Comparison of ENCODE assay signal across 13 cellular contexts in the genomic region with DNA sequence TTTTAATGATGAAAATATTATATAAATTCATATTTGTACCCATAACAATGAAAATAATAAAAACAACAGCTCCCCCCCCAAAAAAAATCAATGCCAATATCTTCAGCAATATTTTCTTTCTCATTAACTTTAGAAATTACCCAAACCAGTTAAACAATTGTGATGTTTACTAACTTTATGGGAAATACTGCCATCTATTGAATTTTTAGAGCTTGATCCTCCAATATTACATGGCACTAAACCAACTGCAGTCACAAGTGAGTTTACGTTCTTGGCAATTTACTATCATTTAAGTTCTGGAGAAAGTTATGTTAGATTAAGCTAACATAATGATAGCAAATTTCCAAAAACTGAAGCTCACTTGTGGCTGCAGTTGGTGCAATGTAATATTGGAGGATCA.
DNase-seq lines count a peak whose midpoint lies in the region; ATAC-seq and TF ChIP-seq lines count a peak whose summit lies in the region.
"Had no signal": no experiment of that assay in that cellular context is flagged by ENCODE, and none has a peak within 500 bp of the region (broad histone marks: within the 10 kb centered on the region; RNA-seq: fewer than 3 reads in every experiment).

No MANE protein-coding gene starts in this region.

- H3K36me3 Mint-ChIP-seq in activated CD8-positive, alpha-beta T cell treated with anti-CD3 and anti-CD28 coated beads for 36 hours (ENCODE audit: low read depth) = no peaks in the 10 kb centered on the region
- H3K36me3 Mint-ChIP-seq: immature natural killer cell had no signal

- no peak overlapping the region for H3K27ac ChIP-seq in vagina
- H3K27ac ChIP-seq: coronary artery had no signal

- TF ChIP-seq POLR2A in vagina (IDR thresholded peaks at IDR 0.05) = no peak

- H3K4me1 ChIP-seq in vagina = no peaks in the 10 kb centered on the region

- no peak for ATAC-seq in omental fat pad (ENCODE audit: low FRiP score)
- no peak for ATAC-seq in activated CD8-positive, alpha-beta T cell treated with anti-CD3 and anti-CD28 coated beads for 36 hours
- ATAC-seq: sciatic nerve had no signal

- no peak overlapping the region for H3K4me3 ChIP-seq in vagina
- H3K4me3 ChIP-seq: coronary artery had no signal

- POLR2A ChIA-PET in activated CD8-positive, alpha-beta T cell treated with anti-CD3 and anti-CD28 coated beads for 36 hours (lab: Charles Lee) = no interaction called here

- peaks cover 9% of the 10 kb centered on the region for H3K9me3 Mint-ChIP-seq in activated CD8-positive, alpha-beta T cell treated with anti-CD3 and anti-CD28 coated beads for 36 hours

- no peaks in the 10 kb centered on the region for H3K4me1 Mint-ChIP-seq in activated CD8-positive, alpha-beta T cell treated with anti-CD3 and anti-CD28 coated beads for 36 hours (ENCODE audit: low read depth)
- H3K4me1 Mint-ChIP-seq: immature natural killer cell had no signal

- no peak overlapping the region for H3K27ac Mint-ChIP-seq in activated CD8-positive, alpha-beta T cell treated with anti-CD3 and anti-CD28 coated beads for 36 hours
- H3K27ac Mint-ChIP-seq: immature natural killer cell; stimulated activated naive CD8-positive, alpha-beta T cell treated with anti-CD3 and anti-CD28 coated beads, Interleukin-15, Interleukin-2, amounts not matched to agents 100 ng/mL and 50 ng/mL, for 24 hours had no signal

- intact Hi-C loops in vagina (cut with DNase I) = no loop called here
- intact Hi-C loops in activated CD8-positive, alpha-beta T cell treated with anti-CD3 and anti-CD28 coated beads for 36 hours (cut with micrococcal nuclease) = no loop called here

- no peak overlapping the region for H3K4me3 Mint-ChIP-seq in activated CD8-positive, alpha-beta T cell treated with anti-CD3 and anti-CD28 coated beads for 36 hours
- H3K4me3 Mint-ChIP-seq: immature natural killer cell; stimulated activated naive CD8-positive, alpha-beta T cell treated with anti-CD3 and anti-CD28 coated beads, Interleukin-15, Interleukin-2, amounts not matched to agents 100 ng/mL and 50 ng/mL, for 24 hours had no signal

- no peak for TF ChIP-seq CTCF in omental fat pad (IDR thresholded peaks at IDR 0.05)
- TF ChIP-seq CTCF in vagina (IDR thresholded peaks at IDR 0.05) = no peak
- no peak for TF ChIP-seq CTCF in activated CD8-positive, alpha-beta T cell treated with anti-CD3 and anti-CD28 coated beads for 36 hours (IDR thresholded peaks at IDR 0.05)

- DNase-seq in DMS 273 treated with DMSO at 0.1 percent for 48 hours (lab: John Stamatoyannopoulos, UW) (peak; percentile 11), LoVo (ENCODE audit: low spot score) (peak; percentile 49), SK-MEL-5 (ENCODE audit: low read depth, low spot score) (peak; percentile 52), inferior parietal cortex (ENCODE audit: extremely low spot score) (peak; percentile 18), omental fat pad (ENCODE audit: low spot score) (no peak), vagina (ENCODE audit: extremely low spot score in 2 of 2) (no peak)
- no peak for DNase-seq in stimulated activated CD4-positive, alpha-beta T cell treated with anti-CD3 and anti-CD28 coated beads, Interleukin-4, amount 100 ng/mL, for 1 hour
- no peak for DNase-seq in activated CD8-positive, alpha-beta T cell treated with anti-CD3 and anti-CD28 coated beads for 36 hours
- DNase-seq: immature natural killer cell, NCI-H226 had no signal

- H3K27me3 ChIP-seq in vagina = no peaks in the 10 kb centered on the region

- CTCF ChIA-PET in activated CD8-positive, alpha-beta T cell treated with anti-CD3 and anti-CD28 coated beads for 36 hours (lab: Charles Lee) = no interaction called here

- in situ Hi-C loops in SK-MEL-5 (cut with HindIII; ENCODE audit: low pct_unique_long_range_greater_than_20kb, low sequenced_read_pairs) = no loop called here

- no peaks in the 10 kb centered on the region for H3K9me3 ChIP-seq in vagina

- no peaks in the 10 kb centered on the region for H3K36me3 ChIP-seq in vagina

- no peaks in the 10 kb centered on the region for H3K27me3 Mint-ChIP-seq in activated CD8-positive, alpha-beta T cell treated with anti-CD3 and anti-CD28 coated beads for 36 hours
- H3K27me3 Mint-ChIP-seq: stimulated activated naive CD8-positive, alpha-beta T cell treated with anti-CD3 and anti-CD28 coated beads, Interleukin-15, Interleukin-2, amounts not matched to agents 100 ng/mL and 50 ng/mL, for 24 hours had no signal

Comparison
In these comparisons a context has a peak if more than half of its experiments do, and no peak if none do; other contexts are left out.
1. DNase-seq: peak in DMS 273 treated with DMSO at 0.1 percent for 48 hours (single experiment), LoVo (single experiment), SK-MEL-5 (single experiment) and inferior parietal cortex (single experiment); none in stimulated activated CD4-positive, alpha-beta T cell treated with anti-CD3 and anti-CD28 coated beads, Interleukin-4, amount 100 ng/mL, for 1 hour (single experiment), omental fat pad (single experiment), vagina (0 of 2) and activated CD8-positive, alpha-beta T cell treated with anti-CD3 and anti-CD28 coated beads for 36 hours (single experiment).